10 cellular contexts compared by ENCODE assay signal in genomic region chr12:32568241-32568640, GRCh38.
DNase-seq lines count a peak whose midpoint lies in the region; ATAC-seq, FAIRE-seq and TF ChIP-seq lines count a peak whose summit lies in the region.
"Had no signal": no experiment of that assay in that cellular context is flagged by ENCODE, and none has a peak within 500 bp of the region (broad histone marks: within the 10 kb centered on the region; RNA-seq: fewer than 3 reads in every experiment).

No MANE protein-coding gene starts in this region.

- H3K36me3 ChIP-seq in HepG2 (replicated peaks in 1 of 2; ENCODE audit: control insufficient read depth in 1 of 2, insufficient read depth in 2 of 2, low read length in 2 of 2), result peaks cover 5 to 20% of the 10 kb centered on the region in 2 experiments; a peak in 4 of 5 replicates

- H3K9me3 ChIP-seq in HepG2 (ENCODE audit: low read length), result no peaks in the 10 kb centered on the region

- H3K4me1 Mint-ChIP-seq in stimulated activated naive B cell treated with anti-CD40 and anti-IgM and Interleukin-4, amounts not matched to agents 10 μg/mL and 1 μg/mL and 100 μg/mL, for 72 hours, result peaks cover 2 to 5% of the 10 kb centered on the region in 2 donors
- H3K4me1 Mint-ChIP-seq: activated T-helper 17 cell treated with anti-CD3 and anti-CD28 coated beads, Interleukin-2, amount 50 U/mL, for 72 hours; immature natural killer cell had no signal

- no peak overlapping the region for H2AFZ ChIP-seq in HepG2 (ENCODE audit: low read length)

- H3K4me3 ChIP-seq in AG04449 (ENCODE audit: low read depth, low read length) (no peak overlapping the region), choroid plexus epithelial cell (ENCODE audit: low read depth, low read length) (no peak overlapping the region), HepG2 (replicated peaks in 1 of 3; ENCODE audit: insufficient read depth in 1 of 3, low read depth in 2 of 3, low read length in 3 of 3) (no peak overlapping the region), lower leg skin (ENCODE audit: low read depth, poor library complexity, severe bottlenecking) (no peak overlapping the region)

- no peak for TF ChIP-seq POLR2A in HepG2 (IDR thresholded peaks at IDR 0.05; ENCODE audit: insufficient read depth in 1 of 2, low read depth in 2 of 2, low read length in 2 of 2)
- no peak for TF ChIP-seq POLR2A in lower leg skin (IDR thresholded peaks at IDR 0.05)

- H3K4me2 ChIP-seq in HepG2 (ENCODE audit: low read depth, low read length), result no peak overlapping the region

- H3K4me1 ChIP-seq in HepG2 (ENCODE audit: insufficient read depth, low read length), result peaks cover 39% of the 10 kb centered on the region

- no peak overlapping the region for H3K27ac ChIP-seq in HepG2 (ENCODE audit: extremely low read length, insufficient read depth, low read length)

- no peaks in the 10 kb centered on the region for H3K79me2 ChIP-seq in HepG2 (ENCODE audit: insufficient read depth, low read length)

- ATAC-seq in HepG2, result no peak
- no peak for ATAC-seq in stimulated activated naive B cell treated with anti-CD40 and anti-IgM and Interleukin-4, amounts not matched to agents 10 μg/mL and 1 μg/mL and 100 μg/mL, for 72 hours (replicated peaks)
- ATAC-seq: activated T-helper 17 cell treated with anti-CD3 and anti-CD28 coated beads, Interleukin-2, amount 50 U/mL, for 72 hours had no signal

- in situ Hi-C loops in HepG2 (cut with HindIII; ENCODE audit: extremely low pct_ligation_motif_present, low pct_unique_long_range_greater_than_20kb), result no loop called here

- no TSS peak for BruUV-seq in HepG2 (replicated peaks; lab: Mats Ljungman, UMichigan)

- DNase-seq in AG04449 (ENCODE audit: low read depth, low spot score) (peak; percentile 73), NCI-H1930 (lab: John Stamatoyannopoulos, UW) (peak; percentile 63 to 80), choroid plexus epithelial cell (ENCODE audit: low read depth) (peak; percentile 84), HepG2 (ENCODE audit: low spot score) (peak; percentile 31), DMS79 treated with DMSO at 0.1 percent for 48 hours (lab: John Stamatoyannopoulos, UW) (no peak), SHP77 treated with DMSO at 0.1 percent for 48 hours (lab: John Stamatoyannopoulos, UW) (no peak), lower leg skin (ENCODE audit: low spot score in 2 of 2) (no peak)
- no peak for DNase-seq in stimulated activated naive B cell treated with anti-CD40 and anti-IgM and Interleukin-4, amounts not matched to agents 10 μg/mL and 1 μg/mL and 100 μg/mL, for 72 hours
- DNase-seq: immature natural killer cell had no signal

- no peak for FAIRE-seq in HepG2 (lab: Jason Lieb, UNC)

- POLR2A ChIA-PET in AG04449 (lab: Yijun Ruan, JAX), result interaction anchor here (1.8 kb wide), 1 partner anchor 34 kb away, joined by 6 read pairs; no protein-coding TSS in a partner anchor
- POLR2A ChIA-PET in HepG2 (lab: Yijun Ruan, JAX), result interaction anchor here (1.3 kb wide), 1 partner anchor 34 kb away, joined by 3 read pairs; no protein-coding TSS in a partner anchor

- H3K27me3 Mint-ChIP-seq in stimulated activated naive B cell treated with anti-CD40 and anti-IgM and Interleukin-4, amounts not matched to agents 10 μg/mL and 1 μg/mL and 100 μg/mL, for 72 hours, result no peaks in the 10 kb centered on the region
- H3K27me3 Mint-ChIP-seq: activated T-helper 17 cell treated with anti-CD3 and anti-CD28 coated beads, Interleukin-2, amount 50 U/mL, for 72 hours had no signal

- H3K9me3 Mint-ChIP-seq in stimulated activated naive B cell treated with anti-CD40 and anti-IgM and Interleukin-4, amounts not matched to agents 10 μg/mL and 1 μg/mL and 100 μg/mL, for 72 hours, result no peaks in the 10 kb centered on the region
- H3K9me3 Mint-ChIP-seq: activated T-helper 17 cell treated with anti-CD3 and anti-CD28 coated beads, Interleukin-2, amount 50 U/mL, for 72 hours; immature natural killer cell had no signal

- TF ChIP-seq EP300 in HepG2 (IDR thresholded peaks at IDR 0.05; ENCODE audit: low read depth in 2 of 2, low read length in 2 of 2), result no peak
- no peak for TF ChIP-seq EP300 in HepG2 (CRISPR knock-in tag; IDR thresholded peaks at IDR 0.05; ENCODE audit: borderline replicate concordance)

- H3K27me3 ChIP-seq in HepG2 (ENCODE audit: control insufficient read depth in 1 of 2, insufficient read depth in 2 of 2, low read length in 2 of 2), result no peaks in the 10 kb centered on the region

- peaks cover 0 to 2% of the 10 kb centered on the region in 2 donors for H3K36me3 Mint-ChIP-seq in stimulated activated naive B cell treated with anti-CD40 and anti-IgM and Interleukin-4, amounts not matched to agents 10 μg/mL and 1 μg/mL and 100 μg/mL, for 72 hours
- H3K36me3 Mint-ChIP-seq: immature natural killer cell had no signal

- no peak overlapping the region for H3K27ac Mint-ChIP-seq in stimulated activated naive B cell treated with anti-CD40 and anti-IgM and Interleukin-4, amounts not matched to agents 10 μg/mL and 1 μg/mL and 100 μg/mL, for 72 hours
- H3K27ac Mint-ChIP-seq: activated T-helper 17 cell treated with anti-CD3 and anti-CD28 coated beads, Interleukin-2, amount 50 U/mL, for 72 hours; immature natural killer cell had no signal

- no peaks in the 10 kb centered on the region for H4K20me1 ChIP-seq in HepG2 (ENCODE audit: insufficient read depth, low read length)

- no peak overlapping the region for H3K9ac ChIP-seq in HepG2 (ENCODE audit: insufficient read depth, low read depth, low read length)

- no peak for TF ChIP-seq RAD21 in HepG2 (CRISPR knock-in tag; IDR thresholded peaks at IDR 0.05)

- TF ChIP-seq CTCF in AG04449 (IDR thresholded peaks at IDR 0.05; ENCODE audit: insufficient read depth, low read length, missing control alignments) (no peak), choroid plexus epithelial cell (conservative IDR thresholded peaks at IDR 0.05; ENCODE audit: low read depth, low read length) (no peak), HepG2 (CRISPR knock-in tag; IDR thresholded peaks at IDR 0.05) (no peak), lower leg skin (IDR thresholded peaks at IDR 0.05) (no peak)

- WGBS in HepG2 (ENCODE audit: low lambda C conversion rate), result 97% methylated on average over 1 of the region's 1 CpG
- WGBS in lower leg skin, 2 donors, result 11 to 14% methylated on average over 1 of the region's 1 CpG

- CTCF ChIA-PET in AG04449 (lab: Yijun Ruan, JAX), result interaction anchor here (0.6 kb wide), 1 partner anchor 21 kb away, joined by 3 read pairs; no protein-coding TSS in a partner anchor
- CTCF ChIA-PET in HepG2 (lab: Yijun Ruan, JAX; ENCODE audit: low intra/inter-chr PET ratio, low total read pairs), result no interaction called here

- intact Hi-C loops in HepG2 (cut with micrococcal nuclease; ENCODE audit: unreplicated experiment), result no loop called here
- intact Hi-C loops in lower leg skin (cut with DNase I; ENCODE audit: low total_unique reads), result no loop called here

- no peak overlapping the region for H3K4me3 Mint-ChIP-seq in stimulated activated naive B cell treated with anti-CD40 and anti-IgM and Interleukin-4, amounts not matched to agents 10 μg/mL and 1 μg/mL and 100 μg/mL, for 72 hours
- H3K4me3 Mint-ChIP-seq: activated T-helper 17 cell treated with anti-CD3 and anti-CD28 coated beads, Interleukin-2, amount 50 U/mL, for 72 hours; immature natural killer cell had no signal

TF ChIP-seq in HepG2, 621 proteins besides CTCF, POLR2A, EP300 and RAD21:
- TF ChIP-seq FOXK2 (IDR thresholded peaks at IDR 0.05) (no peak), ZNF7 (CRISPR knock-in tag; IDR thresholded peaks at IDR 0.05) (peak; percentile 47; the same call in 1 of the 2 replicates), NFYB (CRISPR knock-in tag; IDR thresholded peaks at IDR 0.05) (no peak)

Comparison
In these comparisons a context has a peak if more than half of its experiments do, and no peak if none do; other contexts are left out.
1. DNase-seq: peak in AG04449 (single experiment), NCI-H1930 (2 of 2), choroid plexus epithelial cell (single experiment) and HepG2 (single experiment); none in stimulated activated naive B cell treated with anti-CD40 and anti-IgM and Interleukin-4, amounts not matched to agents 10 μg/mL and 1 μg/mL and 100 μg/mL, for 72 hours (single experiment), DMS79 treated with DMSO at 0.1 percent for 48 hours (single experiment), SHP77 treated with DMSO at 0.1 percent for 48 hours (single experiment) and lower leg skin (0 of 2).